In genomic region chr4:41214158-41215146, GRCh38 we compare ENCODE assay signal across 8 cellular contexts. TPM values are rescaled to one million over a fixed set of nuclear protein-coding genes. Genes with fewer than 3 reads are reported as not detected.
DNase-seq lines count a peak whose midpoint lies in the region; ATAC-seq, FAIRE-seq and TF ChIP-seq lines count a peak whose summit lies in the region.

TSS of gene APBB2 (minus strand) at chr4:41214542. CDS start at chr4:41033254, 181,288 bp downstream.

- H3K27me3 Mint-ChIP-seq in nephron (ENCODE audit: low read depth): peaks cover 5% of the 10 kb centered on the region

- H3K4me1 Mint-ChIP-seq in nephron: peaks cover 34% of the 10 kb centered on the region

- TF ChIP-seq POLR2A in thyroid gland (IDR thresholded peaks at IDR 0.05): peak; percentile 54 to 99

- no peaks in the 10 kb centered on the region for H3K9me3 ChIP-seq in thyroid gland

- ATAC-seq in GM21447 (IDR thresholded peaks at IDR 0.05; ENCODE audit: unreplicated experiment): peak; percentile 47

- peak within 1 kb of the TSS; percentile 65 to 92 for H3K4me3 ChIP-seq in foreskin fibroblast (ENCODE audit: low read depth in 1 of 2, low read length in 2 of 2)
- peak within 1 kb of the TSS; percentile 11 to 96 (median 85) for H3K4me3 ChIP-seq in thyroid gland (replicated peaks in 1 of 3)

- 10 to 18% methylated on average over 13 to 27 of the region's 75 CpGs for WGBS in thyroid gland, 2 donors

- peak within 1 kb of the TSS; percentile 78 to 89 (median 87) for H3K27ac ChIP-seq in thyroid gland

- H3K4me3 Mint-ChIP-seq in nephron: peak within 1 kb of the TSS; percentile 91 to 97 (median 93)

- H3K9me3 Mint-ChIP-seq in nephron: no peaks in the 10 kb centered on the region

- no peaks in the 10 kb centered on the region for H3K36me3 ChIP-seq in thyroid gland

- TF ChIP-seq CTCF in foreskin fibroblast (IDR thresholded peaks at IDR 0.05; ENCODE audit: low read depth, low read length) (peak; percentile 67), nephron (IDR thresholded peaks at IDR 0.05; ENCODE audit: unreplicated experiment in 3 of 3) (peak; percentile 91 to 98 (median 96)), thyroid gland (IDR thresholded peaks at IDR 0.05) (peak; percentile 53 to 95 (median 74))

- no peaks in the 10 kb centered on the region for H3K27me3 ChIP-seq in thyroid gland

- H3K4me1 ChIP-seq in thyroid gland: peaks cover 22 to 43% of the 10 kb centered on the region in 2 donors

- peak; percentile 44 for FAIRE-seq in HTR-8/SVneo (lab: Jason Lieb, UNC)

- peak within 1 kb of the TSS; percentile 62 to 98 (median 94) for H3K27ac Mint-ChIP-seq in nephron

- no peaks in the 10 kb centered on the region for H3K36me3 Mint-ChIP-seq in nephron (ENCODE audit: low read depth)

- intact Hi-C loops in thyroid gland (cut with DNase I): loop anchor here (5.0 kb wide), 2 partner anchors 237 to 287 kb away; no protein-coding TSS in a partner anchor

- DNase-seq in DMS79 treated with DMSO at 0.1 percent for 48 hours (lab: John Stamatoyannopoulos, UW): peak; percentile 67
- peak; percentile 94 for DNase-seq in HTR-8/SVneo (ENCODE audit: insufficient read length, low spot score)
- DNase-seq in NOMO-1 treated with DMSO at 0.1 percent for 48 hours (lab: John Stamatoyannopoulos, UW; ENCODE audit: unreplicated experiment): peak; percentile 49
- DNase-seq in activated T-helper 9 cell treated with anti-CD3 and anti-CD28 coated beads, Interleukin-2, amount 50 U/mL, for 16 hours (ENCODE audit: low read depth): peak; percentile 6
- peak; percentile 97 to 99 for DNase-seq in foreskin fibroblast
- peak; percentile 97 to 98 for DNase-seq in thyroid gland

RNA-seq across cellular contexts. Expression of gene APBB2, which starts in this region (rescaled TPM):
- total RNA-seq in thyroid gland: 100 to 1,000 TPM; 174 to 253 (median 199) TPM

Comparison
In these comparisons a context has a peak if more than half of its experiments do, and no peak if none do; other contexts are left out.
1. Peak in every context shown above with its lines: DNase-seq, ATAC-seq, H3K4me3 ChIP-seq and H3K27ac ChIP-seq.
2. DNase-seq: peak in every context shown above with its lines; median percentile 98 in foreskin fibroblast; 98 in thyroid gland; 94 in HTR-8/SVneo; 67 in DMS79 treated with DMSO at 0.1 percent for 48 hours; 49 in NOMO-1 treated with DMSO at 0.1 percent for 48 hours; 6 in activated T-helper 9 cell treated with anti-CD3 and anti-CD28 coated beads, Interleukin-2, amount 50 U/mL, for 16 hours.